1 cellular context compared by ENCODE assay signal in the genomic region with DNA sequence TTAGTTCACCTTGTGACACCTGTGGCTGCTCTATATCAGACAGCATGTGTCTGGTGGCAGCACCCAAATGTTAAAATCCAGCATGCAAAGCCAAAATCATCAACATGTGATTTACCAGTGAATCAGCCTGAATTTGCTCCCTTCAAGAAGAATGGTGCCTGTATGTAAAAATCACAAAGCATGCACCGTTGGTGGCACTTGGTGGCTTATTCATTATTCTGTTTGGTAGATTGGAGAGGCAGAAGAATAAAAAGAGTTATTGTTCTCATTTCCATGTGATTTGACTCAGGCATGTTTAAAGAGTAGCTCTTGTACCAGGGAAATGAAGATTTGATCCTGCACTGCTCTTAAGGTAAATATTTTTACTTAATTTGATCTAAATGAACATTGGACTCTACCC.
TF ChIP-seq lines count a peak whose summit lies in the region.

No MANE protein-coding gene starts in this region.

TF ChIP-seq in GM23338, 12 proteins besides CTCF, POLR2A, EP300 and RAD21 (continued from another document):
- TF ChIP-seq ZNF462 (CRISPR knock-in tag; IDR thresholded peaks at IDR 0.05) (no peak), EZH2phosphoT487 (IDR thresholded peaks at IDR 0.05; ENCODE audit: unreplicated experiment) (no peak)
